25 cellular contexts compared by ENCODE assay signal in the genomic region with DNA sequence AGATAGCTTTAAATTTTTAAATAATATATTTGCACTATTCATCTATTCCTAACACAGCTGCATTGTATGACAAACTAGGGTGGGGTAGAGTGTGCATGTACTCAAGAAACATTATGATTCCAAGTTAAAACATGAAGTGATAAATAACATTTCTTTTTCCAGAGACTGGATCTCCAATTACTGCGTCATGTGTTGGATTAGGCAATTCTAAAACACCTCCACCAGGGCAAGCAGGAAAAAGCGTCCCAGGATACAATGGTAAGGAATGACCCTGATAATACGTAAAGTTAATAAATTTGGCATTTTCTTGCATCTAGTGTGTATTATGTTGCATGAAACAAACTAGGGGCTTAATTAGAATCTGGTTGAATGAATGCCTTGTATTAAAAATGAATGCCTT.
"Had no signal": no experiment of that assay in that cellular context is flagged by ENCODE, and none has a peak within 500 bp of the region (broad histone marks: within the 10 kb centered on the region; RNA-seq: fewer than 3 reads in every experiment).

No MANE protein-coding gene starts in this region.

- H3K27ac ChIP-seq: neural progenitor cell, ovary, parathyroid adenoma, psoas muscle, right lobe of liver, sigmoid colon, stomach, thoracic aorta, thyroid gland, tibial nerve, upper lobe of left lung, vagina had no signal

- H3K4me2 ChIP-seq: neural progenitor cell had no signal

- H3K4me1 ChIP-seq: neural progenitor cell, parathyroid adenoma, psoas muscle, right lobe of liver, sigmoid colon, stomach, tibial nerve, upper lobe of left lung, vagina had no signal

- H3K9ac ChIP-seq: neural progenitor cell, parathyroid adenoma had no signal

- H2AFZ ChIP-seq: neural progenitor cell, parathyroid adenoma had no signal

- DNase-seq: natural killer cell; occipital lobe; ovary; posterior cingulate gyrus; psoas muscle; right cardiac atrium; right lobe of liver; sigmoid colon; small intestine; stimulated activated CD4-positive, alpha-beta T cell treated with anti-CD3 and anti-CD28 coated beads, Interleukin-15, amount 100 ng/mL, for 24 hours; stimulated activated CD4-positive, alpha-beta T cell treated with anti-CD3 and anti-CD28 coated beads, Interleukin-2, amount 100 ng/mL, for 24 hours; stimulated activated CD4-positive, alpha-beta T cell treated with anti-CD3 and anti-CD28 coated beads, Interleukin-2, amount 100 ng/mL, for 48 hours; stimulated activated CD4-positive, alpha-beta T cell treated with anti-CD3 and anti-CD28 coated beads, Interleukin-4, amount 100 ng/mL, for 24 hours; stimulated activated naive B cell treated with anti-CD40 and anti-IgM and Interleukin-4, amounts not matched to agents 10 μg/mL and 1 μg/mL and 100 μg/mL, for 72 hours; stimulated activated naive CD4-positive, alpha-beta T cell treated with Interleukin-2 at 50 U/mL for 16 hours; stomach; thyroid gland; trophoblast cell; upper lobe of left lung had no signal

- H3K36me3 ChIP-seq: neural progenitor cell, ovary, right lobe of liver, sigmoid colon, stomach, thoracic aorta, thyroid gland, upper lobe of left lung, vagina had no signal

- H3K79me2 ChIP-seq: parathyroid adenoma had no signal

- H3K27me3 ChIP-seq: neural progenitor cell, ovary, right lobe of liver, sigmoid colon, stomach, thyroid gland, tibial nerve, upper lobe of left lung, vagina had no signal

- H3K9me3 ChIP-seq: ovary, psoas muscle, right lobe of liver, sigmoid colon, stomach, thoracic aorta, thyroid gland, tibial nerve, upper lobe of left lung, vagina had no signal

- H3K4me3 ChIP-seq: neural progenitor cell, ovary, psoas muscle, right lobe of liver, sigmoid colon, stomach, thoracic aorta, thyroid gland, tibial nerve, upper lobe of left lung, vagina had no signal

- ATAC-seq: natural killer cell; psoas muscle; right cardiac atrium; right lobe of liver; stimulated activated effector memory CD8-positive, alpha-beta T cell treated with anti-CD3 and anti-CD28 coated beads, Interleukin-12 subunit alpha, Interleukin-12 subunit beta, amount 100 ng/mL, for 72 hours; stimulated activated naive B cell treated with anti-CD40 and anti-IgM and Interleukin-4, amounts not matched to agents 10 μg/mL and 1 μg/mL and 100 μg/mL, for 72 hours had no signal
